Comparison of ENCODE assay signal across 11 cellular contexts in the genomic region with DNA sequence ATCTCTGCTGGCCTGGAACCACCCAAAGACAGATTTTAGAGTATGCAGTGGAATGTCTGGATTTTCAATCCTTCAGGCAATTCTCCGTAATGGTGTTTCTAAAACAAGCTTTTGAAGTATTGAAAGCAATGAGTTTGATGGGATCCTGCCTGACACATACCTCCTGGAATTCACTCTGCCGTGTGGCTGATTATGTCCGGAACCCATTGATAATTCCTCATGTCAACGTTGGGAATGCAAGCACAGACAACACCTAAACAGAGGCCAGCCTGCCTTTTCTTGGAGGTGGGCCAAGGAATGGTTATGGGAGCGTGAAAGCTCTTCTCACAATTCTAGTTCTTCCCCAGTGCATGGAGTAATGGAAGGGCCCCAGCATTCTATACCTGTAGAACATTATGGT.
A peak's percentile ranks its signal among the peaks of the same experiment; 100 is the strongest.
DNase-seq lines count a peak whose midpoint lies in the region; ATAC-seq, FAIRE-seq and TF ChIP-seq lines count a peak whose summit lies in the region.
"Had no signal": no experiment of that assay in that cellular context is flagged by ENCODE, and none has a peak within 500 bp of the region (broad histone marks: within the 10 kb centered on the region; RNA-seq: fewer than 3 reads in every experiment).

No MANE protein-coding gene starts in this region.

- DNase-seq in natural killer cell (no peak), RCC 7860 (ENCODE audit: low spot score) (peak; percentile 46), glomerular endothelial cell (ENCODE audit: extremely low read depth, low read depth, low spot score) (peak; percentile 16), NCI-H1092 treated with DMSO at 0.1 percent for 48 hours (lab: John Stamatoyannopoulos, UW) (no peak), NCI-H82 (lab: John Stamatoyannopoulos, UW) (no peak), erythroblast (lab: John Stamatoyannopoulos, UW) (no peak)
- DNase-seq in natural killer cell treated with Interleukin-12 subunit alpha and Interleukin-12 subunit beta and Interleukin-15 and Interleukin-18, amount 100 ng/mL, for 72 hours (ENCODE audit: low spot score): no peak
- DNase-seq in stimulated activated CD4-positive, alpha-beta T cell treated with anti-CD3 and anti-CD28 coated beads, Interleukin-15, amount 100 ng/mL, for 24 hours: no peak
- DNase-seq: endodermal cell; stimulated activated CD4-positive, alpha-beta T cell treated with anti-CD3 and anti-CD28 coated beads, Interleukin-2, amount 100 ng/mL, for 48 hours; SW 1271 had no signal

- peak overlapping the region; percentile 91 to 99 for H3K27ac Mint-ChIP-seq in natural killer cell
- H3K27ac Mint-ChIP-seq in natural killer cell treated with Interleukin-12 subunit alpha and Interleukin-12 subunit beta and Interleukin-15 and Interleukin-18, amount 100 ng/mL, for 72 hours: peak overlapping the region in 1 of 2 donors; percentile 97
- H3K27ac Mint-ChIP-seq: endodermal cell had no signal

- peaks cover 58 to 63% of the 10 kb centered on the region in 2 donors for H3K4me1 Mint-ChIP-seq in natural killer cell
- peaks cover 47 to 68% of the 10 kb centered on the region in 2 donors for H3K4me1 Mint-ChIP-seq in natural killer cell treated with Interleukin-12 subunit alpha and Interleukin-12 subunit beta and Interleukin-15 and Interleukin-18, amount 100 ng/mL, for 72 hours (ENCODE audit: low read depth in 2 of 2)

- peaks cover 8% of the 10 kb centered on the region for H3K36me3 Mint-ChIP-seq in natural killer cell
- no peaks in the 10 kb centered on the region for H3K36me3 Mint-ChIP-seq in natural killer cell treated with Interleukin-12 subunit alpha and Interleukin-12 subunit beta and Interleukin-15 and Interleukin-18, amount 100 ng/mL, for 72 hours

- H3K27me3 Mint-ChIP-seq in natural killer cell (ENCODE audit: low read depth in 2 of 2): no peaks in the 10 kb centered on the region
- H3K27me3 Mint-ChIP-seq in natural killer cell treated with Interleukin-12 subunit alpha and Interleukin-12 subunit beta and Interleukin-15 and Interleukin-18, amount 100 ng/mL, for 72 hours: no peaks in the 10 kb centered on the region

- no peak overlapping the region for H3K4me3 Mint-ChIP-seq in natural killer cell
- no peak overlapping the region for H3K4me3 Mint-ChIP-seq in natural killer cell treated with Interleukin-12 subunit alpha and Interleukin-12 subunit beta and Interleukin-15 and Interleukin-18, amount 100 ng/mL, for 72 hours
- H3K4me3 Mint-ChIP-seq: endodermal cell had no signal

- no peak for TF ChIP-seq POLR2A in erythroblast (IDR thresholded peaks at IDR 0.05; ENCODE audit: low read length)

- no peaks in the 10 kb centered on the region for H3K9me3 Mint-ChIP-seq in natural killer cell
- H3K9me3 Mint-ChIP-seq in natural killer cell treated with Interleukin-12 subunit alpha and Interleukin-12 subunit beta and Interleukin-15 and Interleukin-18, amount 100 ng/mL, for 72 hours: no peaks in the 10 kb centered on the region
- H3K9me3 Mint-ChIP-seq: endodermal cell had no signal

- ATAC-seq in natural killer cell: no peak
- no peak for ATAC-seq in natural killer cell treated with Interleukin-12 subunit alpha and Interleukin-12 subunit beta and Interleukin-15 and Interleukin-18, amount 100 ng/mL, for 72 hours

- no peak for FAIRE-seq in RCC 7860 (lab: Jason Lieb, UNC)

- TF ChIP-seq CTCF in natural killer cell (IDR thresholded peaks at IDR 0.05): no peak

- intact Hi-C loops in natural killer cell (cut with micrococcal nuclease): loop anchor here (5.0 kb wide), 2 partner anchors 228 to 408 kb away; a partner anchor contains a TSS

Comparison
In these comparisons a context has a peak if more than half of its experiments do, and no peak if none do; other contexts are left out.
1. DNase-seq: peak in RCC 7860 (single experiment) and glomerular endothelial cell (single experiment); none in natural killer cell (single experiment), natural killer cell treated with Interleukin-12 subunit alpha and Interleukin-12 subunit beta and Interleukin-15 and Interleukin-18, amount 100 ng/mL, for 72 hours (single experiment), NCI-H1092 treated with DMSO at 0.1 percent for 48 hours (single experiment), NCI-H82 (single experiment), erythroblast (0 of 2) and stimulated activated CD4-positive, alpha-beta T cell treated with anti-CD3 and anti-CD28 coated beads, Interleukin-15, amount 100 ng/mL, for 24 hours (single experiment).